16 cellular contexts compared by ENCODE assay signal in genomic region chr4:24734511-24734910, GRCh38.
DNase-seq lines count a peak whose midpoint lies in the region; ATAC-seq and TF ChIP-seq lines count a peak whose summit lies in the region.
"Had no signal": no experiment of that assay in that cellular context is flagged by ENCODE, and none has a peak within 500 bp of the region (broad histone marks: within the 10 kb centered on the region; RNA-seq: fewer than 3 reads in every experiment).

No MANE protein-coding gene starts in this region.

- H3K27ac ChIP-seq in aorta (ENCODE audit: low read depth in 1 of 2, low read length in 2 of 2): peak overlapping the region in 1 of 2 donors; percentile 78
- no peak overlapping the region for H3K27ac ChIP-seq in A673 (ENCODE audit: low read depth, low read length, poor library complexity, severe bottlenecking)
- H3K27ac ChIP-seq: RWPE1, SJCRH30 had no signal

- BruUV-seq in A673 (replicated peaks; lab: Mats Ljungman, UMichigan): no TSS peak

- WGBS in aorta, 2 donors: 4 to 8% methylated on average over 1 of the region's 1 CpG

- CTCF ChIA-PET in A673 (lab: Charles Lee): no interaction called here

- peak; percentile 44 for ATAC-seq in aorta (ENCODE audit: low FRiP score)

- no peak for TF ChIP-seq CTCF in fibroblast of the aortic adventitia (IDR thresholded peaks at IDR 0.05; ENCODE audit: insufficient read depth, low read length)
- no peak for TF ChIP-seq CTCF in A673 (conservative IDR thresholded peaks at IDR 0.05; ENCODE audit: low read depth, low read length)

- no peaks in the 10 kb centered on the region for H3K36me3 ChIP-seq in aorta (ENCODE audit: control insufficient read depth in 1 of 2, insufficient read depth in 2 of 2, low read length in 1 of 2)
- no peaks in the 10 kb centered on the region for H3K36me3 ChIP-seq in A673 (ENCODE audit: insufficient read depth, low read length, poor library complexity, severe bottlenecking)
- H3K36me3 ChIP-seq: SJCRH30 had no signal

- H3K9me3 ChIP-seq in aorta (ENCODE audit: control insufficient read depth, low read length) (no peaks in the 10 kb centered on the region), A673 (ENCODE audit: low read depth, low read length, poor library complexity, severe bottlenecking) (peaks cover 3% of the 10 kb centered on the region)
- H3K9me3 ChIP-seq: SJCRH30 had no signal

- POLR2A ChIA-PET in A673 (lab: Charles Lee; ENCODE audit: low non-redundant PET): no interaction called here

- H3K27me3 ChIP-seq in aorta (ENCODE audit: control insufficient read depth in 1 of 2, insufficient read depth in 2 of 2, low read length in 1 of 2) (no peaks in the 10 kb centered on the region), A673 (replicated peaks; ENCODE audit: insufficient read depth, low read depth, low read length, poor library complexity) (no peaks in the 10 kb centered on the region)
- H3K27me3 ChIP-seq: SJCRH30 had no signal

- H3K4me1 ChIP-seq in aorta (ENCODE audit: control insufficient read depth in 1 of 2, insufficient read depth in 2 of 2, low read length in 2 of 2) (peaks cover 0 to 5% of the 10 kb centered on the region in 2 donors), A673 (ENCODE audit: insufficient read depth, low read length, poor library complexity, severe bottlenecking) (no peaks in the 10 kb centered on the region)

- H3K4me3 ChIP-seq in fibroblast of the aortic adventitia (ENCODE audit: low read depth, low read length) (no peak overlapping the region), aorta (ENCODE audit: low read length in 2 of 2) (no peak overlapping the region), A673 (ENCODE audit: low read depth, low read length, poor library complexity, severe bottlenecking) (no peak overlapping the region)
- H3K4me3 ChIP-seq: SJCRH30 had no signal

- intact Hi-C loops in aorta (cut with DNase I) (loop anchor here (5.0 kb wide), 5 partner anchors 43 to 152 kb away; partner anchors contain the start of genes SOD3 (in 2 of the 2) and DHX15 (in 1 of the 2)), A673 (cut with micrococcal nuclease; ENCODE audit: unreplicated experiment) (no loop called here)

- DNase-seq in GM04503 (ENCODE audit: low read depth): peak; percentile 67
- peak; percentile 27 for DNase-seq in astrocyte of the hippocampus (ENCODE audit: low read depth, low spot score)
- peak; percentile 88 for DNase-seq in fibroblast of the aortic adventitia (ENCODE audit: low read depth)
- DNase-seq in aorta: no peak
- DNase-seq in NCI-H446 (lab: John Stamatoyannopoulos, UW): no peak
- DNase-seq in RKO (ENCODE audit: low spot score): no peak
- DNase-seq in A673 (ENCODE audit: low spot score): no peak
- DNase-seq: C1 segment of cervical spinal cord, NCI-H1092, NCI-H1694, NCI-H2107, NCI-H226, NCI-H526 treated with DMSO at 0.1 percent for 48 hours, OCI-M1, SJCRH30 had no signal

Comparison
In these comparisons a context has a peak if more than half of its experiments do, and no peak if none do; other contexts are left out.
1. DNase-seq: peak in GM04503 (single experiment), astrocyte of the hippocampus (single experiment) and fibroblast of the aortic adventitia (single experiment); none in aorta (0 of 2), NCI-H446 (0 of 2), RKO (single experiment) and A673 (single experiment).